ENCODE assay signal across 26 cellular contexts in genomic region chr1:36567601-36568341, GRCh38.
DNase-seq lines count a peak whose midpoint lies in the region; ATAC-seq, FAIRE-seq and TF ChIP-seq lines count a peak whose summit lies in the region.
"Had no signal": no experiment of that assay in that cellular context is flagged by ENCODE, and none has a peak within 500 bp of the region (broad histone marks: within the 10 kb centered on the region; RNA-seq: fewer than 3 reads in every experiment).

No MANE protein-coding gene starts in this region.

- peak; percentile 16 for DNase-seq in NCI-H1694 treated with DMSO at 0.1 percent for 48 hours (lab: John Stamatoyannopoulos, UW)
- no peak for DNase-seq in NCI-H1694 (lab: John Stamatoyannopoulos, UW)
- peak; percentile 71 for DNase-seq in D341Med (ENCODE audit: low spot score)
- peak in 1 of 6 donors; percentile 53 for DNase-seq in pancreas
- no peak for DNase-seq in stimulated activated CD4-positive, alpha-beta T cell treated with anti-CD3 and anti-CD28 coated beads, Interleukin-15, amount 100 ng/mL, for 24 hours
- DNase-seq: 8988T; activated CD4-positive, alpha-beta T cell treated with anti-CD3 and anti-CD28 coated beads, Interleukin-2, amount 50 U/mL, for 4 hours; activated CD8-positive, alpha-beta memory T cell treated with anti-CD3 and anti-CD28 coated beads, Interleukin-2, amount 50 U/mL, for 4 hours; adrenal gland; CD8-positive, alpha-beta memory T cell; GDM1; HFFc6; Kasumi-1; left cardiac atrium; midbrain; NCI-H2081; stimulated activated CD4-positive, alpha-beta T cell treated with anti-CD3 and anti-CD28 coated beads, Interleukin-2, amount 100 ng/mL, for 24 hours; stimulated activated naive CD4-positive, alpha-beta T cell had no signal

- H3K4me3 ChIP-seq in pancreas = no peak overlapping the region
- H3K4me3 ChIP-seq: adrenal gland, tibial nerve had no signal

- peaks cover 21% of the 10 kb centered on the region for H3K4me1 Mint-ChIP-seq in brain
- H3K4me1 Mint-ChIP-seq: CD8-positive, alpha-beta memory T cell; nephron had no signal

- H3K27me3 ChIP-seq in pancreas = no peaks in the 10 kb centered on the region
- H3K27me3 ChIP-seq: adrenal gland had no signal

- H3K36me3 ChIP-seq in pancreas = no peaks in the 10 kb centered on the region
- H3K36me3 ChIP-seq: adrenal gland, tibial nerve had no signal

- WGBS in pancreas, 2 donors = 13 to 20% methylated on average over 11 of the region's 11 CpGs

- no peak for TF ChIP-seq CTCF in brain (conservative IDR thresholded peaks at IDR 0.05)
- TF ChIP-seq CTCF in pancreas (IDR thresholded peaks at IDR 0.05) = no peak

- H3K9me3 ChIP-seq in pancreas = no peaks in the 10 kb centered on the region
- H3K9me3 ChIP-seq: adrenal gland, tibial nerve had no signal

- no peak overlapping the region for H3K27ac ChIP-seq in pancreas
- H3K27ac ChIP-seq: adrenal gland, tibial nerve, VCaP had no signal

- H3K4me3 Mint-ChIP-seq in brain = no peak overlapping the region
- H3K4me3 Mint-ChIP-seq: CD8-positive, alpha-beta memory T cell; HFFc6; nephron; T-helper 2 cell treated with Interferon-gamma antibody and Interleukin-4, amounts not matched to agents 5 μg/mL and 100 μg/mL, for 36 hours had no signal

- peaks cover 7% of the 10 kb centered on the region for H3K27me3 Mint-ChIP-seq in brain

- H3K4me1 ChIP-seq in pancreas = no peaks in the 10 kb centered on the region
- H3K4me1 ChIP-seq: adrenal gland, tibial nerve had no signal

- intact Hi-C loops in pancreas (cut with DNase I) = no loop called here

- FAIRE-seq in pancreas (lab: Jason Lieb, UNC) = no peak
- FAIRE-seq: RCC 7860 had no signal

- ATAC-seq in pancreas (peak in 3 of 4 donors; percentile 31 to 70 (median 61)), GM18867 (IDR thresholded peaks at IDR 0.05; ENCODE audit: unreplicated experiment) (no peak), GM21526 (IDR thresholded peaks at IDR 0.05; ENCODE audit: low FRiP score, unreplicated experiment) (no peak)
- ATAC-seq: left cardiac atrium had no signal

- H3K36me3 Mint-ChIP-seq in brain = no peaks in the 10 kb centered on the region
- H3K36me3 Mint-ChIP-seq: CD8-positive, alpha-beta memory T cell had no signal

- H3K27ac Mint-ChIP-seq in brain = peak overlapping the region; percentile 8 to 83 (median 41)
- H3K27ac Mint-ChIP-seq: CD8-positive, alpha-beta memory T cell; HFFc6; nephron; T-helper 2 cell treated with Interferon-gamma antibody and Interleukin-4, amounts not matched to agents 5 μg/mL and 100 μg/mL, for 36 hours had no signal

- H3K9me3 Mint-ChIP-seq in brain = no peaks in the 10 kb centered on the region
- H3K9me3 Mint-ChIP-seq: CD8-positive, alpha-beta memory T cell; HFFc6; nephron; T-helper 2 cell treated with Interferon-gamma antibody and Interleukin-4, amounts not matched to agents 5 μg/mL and 100 μg/mL, for 36 hours had no signal

Comparison
In these comparisons a context has a peak if more than half of its experiments do, and no peak if none do; other contexts are left out.
1. DNase-seq: peak in NCI-H1694 treated with DMSO at 0.1 percent for 48 hours (single experiment) and D341Med (single experiment); none in NCI-H1694 (single experiment) and stimulated activated CD4-positive, alpha-beta T cell treated with anti-CD3 and anti-CD28 coated beads, Interleukin-15, amount 100 ng/mL, for 24 hours (single experiment).
2. ATAC-seq: peak in pancreas (3 of 4); none in GM18867 (single experiment) and GM21526 (single experiment).